ENCODE assay signal across 8 cellular contexts in the genomic region with DNA sequence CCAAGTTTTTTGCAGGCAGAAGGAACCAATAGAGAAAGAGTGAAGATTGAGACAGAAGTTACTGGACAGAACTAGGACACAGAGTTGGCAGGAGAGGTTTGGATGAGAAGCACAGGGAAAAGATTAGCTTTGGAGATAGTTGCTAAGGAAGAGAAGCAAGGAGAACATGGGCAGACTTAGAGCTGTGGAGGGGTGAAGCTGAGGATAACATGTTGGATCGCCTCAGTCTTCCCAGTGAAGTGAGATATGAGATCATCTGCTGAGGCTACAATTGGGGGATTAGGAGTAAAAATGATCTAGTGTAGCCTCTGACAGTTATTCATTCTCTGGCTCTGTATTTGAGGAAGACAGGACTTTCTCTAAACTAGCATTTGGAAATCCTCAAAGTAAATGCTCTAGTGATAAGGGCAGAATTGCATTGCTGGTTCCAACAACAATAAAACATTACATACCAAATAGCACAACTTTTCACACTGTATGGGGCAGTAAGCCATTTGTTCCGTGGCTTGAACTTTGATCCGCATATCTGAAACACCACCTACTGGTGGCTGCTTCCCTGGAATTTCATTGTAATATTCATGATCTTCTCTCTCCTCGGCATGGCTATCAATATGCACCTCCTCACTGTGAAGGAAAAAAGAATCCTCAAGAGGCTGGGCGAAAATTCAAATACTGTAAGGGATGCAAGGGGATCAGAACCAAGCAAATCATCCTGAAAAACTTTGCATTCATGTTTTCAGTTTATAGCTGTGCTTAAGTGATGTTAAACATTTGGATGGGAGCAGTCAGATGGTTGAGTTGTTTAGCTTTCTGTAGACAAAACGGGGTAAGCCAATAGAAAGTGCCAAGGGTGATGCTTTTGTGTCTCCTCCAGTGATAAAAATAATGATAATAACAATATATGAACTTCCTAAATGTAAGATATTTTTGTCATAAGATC. TPM values are rescaled to one million over a fixed set of nuclear protein-coding genes. Genes with fewer than 3 reads are reported as not detected.
DNase-seq lines count a peak whose midpoint lies in the region; TF ChIP-seq lines count a peak whose summit lies in the region.

No MANE protein-coding gene starts in this region.

- peak; percentile 55 for DNase-seq in ACHN
- DNase-seq in HFF-Myc (ENCODE audit: extremely low read depth, low read depth), result no peak
- no peak for DNase-seq in WERI-Rb-1
- DNase-seq in kidney glomerular epithelial cell (lab: John Stamatoyannopoulos, UW), result peak; percentile 71
- no peak for DNase-seq in activated gamma-delta T cell treated with Interleukin-2 at 50 U/mL for 16 hours
- no peak for DNase-seq in stimulated activated CD4-positive, alpha-beta T cell treated with anti-CD3 and anti-CD28 coated beads, Interleukin-4, amount 100 ng/mL, for 4 hours
- no peak for DNase-seq in NK-92 treated with Interleukin-12 subunit alpha and Interleukin-12 subunit beta, amount 100 ng/mL, for 24 hours (lab: John Stamatoyannopoulos, UW)
- DNase-seq in CD14-positive monocyte (ENCODE audit: low spot score), result no peak

- H3K27ac Mint-ChIP-seq in CD14-positive monocyte, result no peak overlapping the region

- TF ChIP-seq CTCF in HFF-Myc (IDR thresholded peaks at IDR 0.05; ENCODE audit: low read depth, low read length, missing control alignments) (peak; percentile 56), WERI-Rb-1 (IDR thresholded peaks at IDR 0.05; ENCODE audit: low read depth, low read length) (peak; percentile 61), CD14-positive monocyte (IDR thresholded peaks at IDR 0.05) (no peak)

- in situ Hi-C loops in ACHN (cut with HindIII; ENCODE audit: low pct_ligation_motif_present, low pct_unique_long_range_greater_than_20kb, low sequenced_read_pairs), result no loop called here

- H3K27me3 Mint-ChIP-seq in CD14-positive monocyte (ENCODE audit: low read depth in 3 of 3), result peaks cover 0 to 3% (median 0%) of the 10 kb centered on the region in 3 donors

- intact Hi-C loops in CD14-positive monocyte (cut with micrococcal nuclease), result no loop called here

- H3K9me3 ChIP-seq in WERI-Rb-1 (ENCODE audit: severe bottlenecking), result no peaks in the 10 kb centered on the region

- H3K36me3 Mint-ChIP-seq in CD14-positive monocyte, result no peaks in the 10 kb centered on the region

- H3K4me3 ChIP-seq in HFF-Myc (replicated peaks; ENCODE audit: low read depth, low read length), result no peak overlapping the region
- no peak overlapping the region for H3K4me3 ChIP-seq in WERI-Rb-1 (ENCODE audit: low read depth, low read length)

- H3K9me3 Mint-ChIP-seq in CD14-positive monocyte, result peaks cover 0 to 1% (median 0%) of the 10 kb centered on the region in 7 donors

- H3K27me3 ChIP-seq in WERI-Rb-1 (ENCODE audit: insufficient read depth, low read depth, severe bottlenecking), result no peaks in the 10 kb centered on the region

- no peaks in the 10 kb centered on the region for H3K36me3 ChIP-seq in WERI-Rb-1

- H3K4me1 Mint-ChIP-seq in CD14-positive monocyte, result peaks cover 7% of the 10 kb centered on the region

- no peak overlapping the region for H3K27ac ChIP-seq in WERI-Rb-1

- H3K4me3 Mint-ChIP-seq in CD14-positive monocyte, result no peak overlapping the region

RNA-seq across cellular contexts. Expression of gene EID1, which starts 22.2 kb away (rescaled TPM):
- polyA plus RNA-seq in CD14-positive monocyte, result 100 to 1,000 TPM; 181 to 182 TPM

RNA-seq across cellular contexts. Expression of gene CEP152, which starts 44.9 kb away (rescaled TPM):
- polyA plus RNA-seq in CD14-positive monocyte, result 1 to 10 TPM; 1.0 to 3.8 TPM

Comparison
In these comparisons a context has a peak if more than half of its experiments do, and no peak if none do; other contexts are left out.
1. DNase-seq: peak in ACHN (single experiment) and kidney glomerular epithelial cell (single experiment); none in HFF-Myc (single experiment), WERI-Rb-1 (single experiment), activated gamma-delta T cell treated with Interleukin-2 at 50 U/mL for 16 hours (single experiment), stimulated activated CD4-positive, alpha-beta T cell treated with anti-CD3 and anti-CD28 coated beads, Interleukin-4, amount 100 ng/mL, for 4 hours (0 of 2), NK-92 treated with Interleukin-12 subunit alpha and Interleukin-12 subunit beta, amount 100 ng/mL, for 24 hours (single experiment) and CD14-positive monocyte (single experiment).